In the genomic region with DNA sequence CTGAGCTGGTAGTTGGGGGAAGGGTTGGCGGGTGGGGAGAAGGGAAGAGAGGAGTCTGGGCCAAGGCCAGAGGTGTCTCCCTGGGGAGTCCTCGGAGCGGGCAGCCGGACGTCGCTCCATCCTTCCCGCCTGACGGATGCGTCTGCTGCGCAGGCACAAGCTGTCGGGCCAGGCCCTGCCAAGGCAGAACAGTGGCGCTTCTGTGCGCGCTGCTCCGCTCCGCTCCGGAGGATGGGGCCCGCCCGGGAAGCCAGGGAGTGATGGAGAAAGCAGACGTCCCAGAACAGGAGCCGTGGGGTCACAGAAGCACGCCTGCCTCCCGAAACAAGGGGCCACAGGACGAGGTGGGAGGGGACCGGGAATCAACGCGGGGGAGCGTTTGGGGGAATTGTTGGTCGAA, we compare ENCODE assay signal across 8 cellular contexts. TPM values are rescaled to one million over a fixed set of nuclear protein-coding genes. Genes with fewer than 3 reads are reported as not detected.
DNase-seq lines count a peak whose midpoint lies in the region; ATAC-seq, FAIRE-seq and TF ChIP-seq lines count a peak whose summit lies in the region.
"Not testable (repeated sequence)": the region's sequence is repeated elsewhere in the genome, so short reads cannot be mapped to it uniquely, and the experiment has no call there.
"Had no signal": no experiment of that assay in that cellular context is flagged by ENCODE, and none has a peak within 500 bp of the region (broad histone marks: within the 10 kb centered on the region; RNA-seq: fewer than 3 reads in every experiment).

No MANE protein-coding gene starts in this region.

- in situ Hi-C loops in GM23248 (cut with MboI): not testable (repeated sequence)

- not testable (repeated sequence) for H3K36me3 Mint-ChIP-seq in brain; nephron progenitor cell (ENCODE audit: low read depth)

- not testable (repeated sequence) for TF ChIP-seq POLR2A in H1 (IDR thresholded peaks at IDR 0.05; ENCODE audit: control extremely low read depth in 1 of 2, low read depth in 2 of 2, low read length in 2 of 2)

- H3K56ac ChIP-seq in H1 (replicated peaks; ENCODE audit: insufficient read length, low read depth, low read length): not testable (repeated sequence)

- FAIRE-seq in H1 (lab: Jason Lieb, UNC): not testable (repeated sequence)

- not testable (repeated sequence) for ATAC-seq in aorta (ENCODE audit: low FRiP score)

- H3K18ac ChIP-seq in H1 (ENCODE audit: extremely low read depth, low read length): not testable (repeated sequence)

- intact Hi-C loops in cardiac septum (cut with DNase I); aorta (cut with DNase I): not testable (repeated sequence)

- H3K9me3 Mint-ChIP-seq in brain, nephron progenitor cell: not testable (repeated sequence)

- not testable (repeated sequence) for H3K27ac ChIP-seq in GM23248; H1 (ENCODE audit: low read depth, low read length); aorta (ENCODE audit: low read depth in 1 of 2, low read length in 2 of 2)

- not testable (repeated sequence) for H3K27ac Mint-ChIP-seq in brain, nephron progenitor cell

- H2AFZ ChIP-seq in GM23248; H1 (ENCODE audit: low read length): not testable (repeated sequence)

- H2AK5ac ChIP-seq in H1 (ENCODE audit: low read depth, low read length): not testable (repeated sequence)

- not testable (repeated sequence) for H3K4me1 Mint-ChIP-seq in brain
- peaks cover 59% of the 10 kb centered on the region for H3K4me1 Mint-ChIP-seq in nephron progenitor cell

- H3K14ac ChIP-seq in H1 (ENCODE audit: insufficient read length): not testable (repeated sequence)

- H3K79me2 ChIP-seq in GM23248 (ENCODE audit: insufficient read depth); H1 (ENCODE audit: control insufficient read depth in 1 of 2, insufficient read depth in 2 of 2, low read length in 2 of 2): not testable (repeated sequence)

- H3K27me3 Mint-ChIP-seq in brain (peaks cover 94% of the 10 kb centered on the region), nephron progenitor cell (ENCODE audit: low read depth, poor library complexity) (peaks cover 25% of the 10 kb centered on the region)

- not testable (repeated sequence) for H4K20me1 ChIP-seq in GM23248 (ENCODE audit: insufficient read depth); H1 (replicated peaks in 1 of 2; ENCODE audit: control insufficient read depth in 1 of 2, insufficient read depth in 2 of 2, low read length in 2 of 2)

- peaks cover 11% of the 10 kb centered on the region for H3K27me3 ChIP-seq in GM23248 (replicated peaks; ENCODE audit: insufficient read depth)
- H3K27me3 ChIP-seq in H1 (replicated peaks in 1 of 4; ENCODE audit: control insufficient read depth in 3 of 4, extremely low read depth in 1 of 4, insufficient read depth in 3 of 4, low read length in 3 of 4): peaks cover 47 to 69% (median 56%) of the 10 kb centered on the region in 4 experiments
- not testable (repeated sequence) for H3K27me3 ChIP-seq in aorta (ENCODE audit: control insufficient read depth in 1 of 2, insufficient read depth in 2 of 2, low read length in 1 of 2)

- H4K5ac ChIP-seq in H1 (ENCODE audit: insufficient read length, low read depth, low read length): not testable (repeated sequence)

- H3K79me1 ChIP-seq in H1 (ENCODE audit: low read depth, low read length): not testable (repeated sequence)

- H3K4me1 ChIP-seq in GM23248 (ENCODE audit: insufficient read depth); H1 (replicated peaks in 1 of 4; ENCODE audit: control insufficient read depth in 3 of 4, insufficient read depth in 4 of 4, low read length in 3 of 4); aorta (ENCODE audit: control insufficient read depth in 1 of 2, insufficient read depth in 2 of 2, low read length in 2 of 2): not testable (repeated sequence)

- CTCF ChIA-PET in H1 (lab: Charles Lee; ENCODE audit: partially characterized antibody): interaction anchor here (1.4 to 1.5 kb wide), 2 partner anchors 32 to 74 kb away, joined by 3 to 8 read pairs; a partner anchor contains a TSS

- TF ChIP-seq RAD21 in H1 (IDR thresholded peaks at IDR 0.05 in 1 of 2, conservative IDR thresholded peaks at IDR 0.05 in 1 of 2; ENCODE audit: low read depth in 2 of 2, low read length in 2 of 2): not testable (repeated sequence)

- H2BK120ac ChIP-seq in H1 (replicated peaks; ENCODE audit: low read depth, low read length): not testable (repeated sequence)

- H3F3A ChIP-seq in GM23248 (ENCODE audit: insufficient read depth): not testable (repeated sequence)

- not testable (repeated sequence) for H2BK5ac ChIP-seq in H1 (ENCODE audit: low read depth, low read length)

- H2BK12ac ChIP-seq in H1 (ENCODE audit: low read depth, low read length): not testable (repeated sequence)

- H2BK15ac ChIP-seq in H1 (ENCODE audit: low read length): not testable (repeated sequence)

- not testable (repeated sequence) for H3K36me3 ChIP-seq in GM23248 (ENCODE audit: low read depth); H1 (ENCODE audit: control insufficient read depth in 2 of 4, insufficient read depth in 4 of 4, low read length in 3 of 4); aorta (ENCODE audit: control insufficient read depth in 1 of 2, insufficient read depth in 2 of 2, low read length in 1 of 2)

- H3K4me3 ChIP-seq in GM23248: 0 out of 2 replicates have a peak overlapping the region, but pooled peaks have one; percentile 43
- H3K4me3 ChIP-seq in H1 (ENCODE audit: extremely low read depth in 1 of 4, insufficient read depth in 2 of 4, low read depth in 3 of 4, low read length in 4 of 4); aorta (ENCODE audit: low read length in 2 of 2): not testable (repeated sequence)

- DNase-seq in GM23248 (peak; percentile 13), H1 (ENCODE audit: low read depth in 1 of 2, low spot score in 2 of 2) (peak in 1 of 2 experiments; percentile 68), cardiac septum (ENCODE audit: low spot score) (peak; percentile 66), left kidney (ENCODE audit: low read depth, low spot score) (peak; percentile 47), nephron progenitor cell (peak; percentile 58), aorta (peak; percentile 46 to 81)

- not testable (repeated sequence) for H2BK20ac ChIP-seq in H1 (ENCODE audit: low read length)

- not testable (repeated sequence) for H4K8ac ChIP-seq in H1 (ENCODE audit: extremely low read depth, insufficient read depth, low read length)

- H3K4ac ChIP-seq in H1 (replicated peaks; ENCODE audit: insufficient read length, low read depth, low read length): not testable (repeated sequence)

- H3K23me2 ChIP-seq in H1 (ENCODE audit: low read depth, low read length): not testable (repeated sequence)

- TF ChIP-seq CTCF in brain (conservative IDR thresholded peaks at IDR 0.05); H1 (IDR thresholded peaks at IDR 0.05; ENCODE audit: control extremely low read depth in 1 of 3, insufficient read depth in 1 of 3, low read depth in 1 of 3, low read length in 3 of 3); nephron progenitor cell (IDR thresholded peaks at IDR 0.05): not testable (repeated sequence)

- not testable (repeated sequence) for H3K9ac ChIP-seq in GM23248; H1 (replicated peaks in 1 of 4; ENCODE audit: extremely low read depth in 1 of 4, low read depth in 3 of 4, low read length in 3 of 4)

- not testable (repeated sequence) for H3K9me2 ChIP-seq in GM23248 (ENCODE audit: insufficient read depth)

- H3K4me3 Mint-ChIP-seq in brain (peak overlapping the region in 4 of 5 experiments; percentile 39 to 66 (median 56)), nephron progenitor cell (peak overlapping the region; percentile 76)

- not testable (repeated sequence) for H3K9me3 ChIP-seq in GM23248 (ENCODE audit: low read depth); H1 (ENCODE audit: insufficient read depth in 2 of 2, low read depth in 1 of 2, low read length in 1 of 2); aorta (ENCODE audit: control insufficient read depth, low read length)

- TF ChIP-seq EP300 in H1 (IDR thresholded peaks at IDR 0.05; ENCODE audit: borderline replicate concordance in 1 of 2, low read depth in 2 of 2, low read length in 2 of 2): not testable (repeated sequence)

- 4 to 6% methylated on average over 23 to 28 of the region's 29 CpGs for WGBS in GM23248 (ENCODE audit: low coverage in 1 of 2, low lambda C conversion rate in 2 of 2, missing lambda C conversion rate in 2 of 2), 2 experiments
- WGBS in H1 (ENCODE audit: extremely low coverage in 1 of 2, insufficient coverage in 1 of 2, insufficient read length in 1 of 2, insufficient replicate concordance in 2 of 2, low coverage in 1 of 2, low lambda C conversion rate in 2 of 2, missing lambda C conversion rate in 1 of 2), 2 experiments: 4% methylated on average over 6 of the region's 29 CpGs; no CpG with 5 or more reads in 1 of the 2 experiments
- 0 to 3% methylated on average over 29 of the region's 29 CpGs for WGBS in aorta, 2 donors

- H4K91ac ChIP-seq in H1 (replicated peaks; ENCODE audit: insufficient read length, low read length): not testable (repeated sequence)

- H3K4me2 ChIP-seq in GM23248 (ENCODE audit: unreplicated experiment) (peak overlapping the region; percentile 52), H1 (ENCODE audit: insufficient read depth in 1 of 2, low read depth in 2 of 2, low read length in 2 of 2) (peak overlapping the region; percentile 9 to 13; a peak in 3 of 4 replicates)

- POLR2A ChIA-PET in H1 (lab: Charles Lee; ENCODE audit: partially characterized antibody): interaction anchor here (0.7 kb wide), 1 partner anchor 19 kb away, joined by 3 read pairs; no protein-coding TSS in a partner anchor

- H3K23ac ChIP-seq in H1 (ENCODE audit: insufficient read length): not testable (repeated sequence)

RNA-seq across cellular contexts. Expression of a gene that starts 52.6 kb away (rescaled TPM):
- 2.2 and 3.4 TPM in 2 replicates for total RNA-seq in GM23248 (2014; rRNA removed; shearing (Covaris generic))
- polyA plus RNA-seq in GM23248 (2016; fragmentation: Nextera tagmentation; extraction: Ambion mirVana) (2.3 and 3.1 TPM in 2 replicates), brain (ENCODE audit: insufficient read depth, low read depth, low replicate concordance) (not detected), H1 (2011; rRNA removed) (not detected in 2 replicates), aorta (1 to 10 TPM; 1.4 to 1.8 TPM)
- total RNA-seq in H1 (2021; fragmentation: NEBNext Ultra II Directional; extraction: Animal tissue kit (Norgen Biotek cat#: 25700)): not detected in 2 replicates
- polyA plus RNA-seq in H1 (2011; cell fraction: cytosol; rRNA removed): not detected
- not detected for polyA plus RNA-seq in H1 (2011; cell fraction: nucleus; rRNA removed)
- polyA plus RNA-seq in H1 (2012, experiment 1 of 2): not detected in 4 replicates
- not detected for polyA plus RNA-seq in H1 (2012, experiment 2 of 2)
- polyA plus RNA-seq in H1 (2013, experiment 1 of 2): 0.02 TPM
- polyA plus RNA-seq in H1 (2013, experiment 2 of 2): 0.02 TPM
- not detected in 2 replicates for polyA minus RNA-seq in H1 (2011; rRNA and poly(A)+ RNA removed)
- not detected for polyA minus RNA-seq in H1 (2011; cell fraction: cytosol; rRNA and poly(A)+ RNA removed)
- polyA minus RNA-seq in H1 (2011; cell fraction: nucleus; rRNA and poly(A)+ RNA removed): not detected
- total RNA-seq in cardiac septum (not detected), aorta (10 to 100 TPM; 10.1 to 18.4 TPM)
- total RNA-seq: CD4-positive, alpha-beta memory T cell had no signal
- polyA plus RNA-seq: CD4-positive, alpha-beta memory T cell had no signal
